ENCODE assay signal across 7 cellular contexts in genomic region chr1:159924025-159924790, GRCh38. TPM values are rescaled to one million over a fixed set of nuclear protein-coding genes. Genes with fewer than 3 reads are reported as not detected.
A peak's percentile ranks its signal among the peaks of the same experiment; 100 is the strongest.
DNase-seq lines count a peak whose midpoint lies in the region; ATAC-seq and TF ChIP-seq lines count a peak whose summit lies in the region.

No MANE protein-coding gene starts in this region.

- DNase-seq in M059J (ENCODE audit: low read depth) (peak; percentile 90), dermis blood vessel endothelial cell (peak; percentile 95), lower leg skin (ENCODE audit: low spot score in 2 of 2) (peak; percentile 84 to 98), ecto neural progenitor cell (ENCODE audit: low spot score) (no peak)
- peak; percentile 68 for DNase-seq in activated CD4-positive, alpha-beta T cell treated with anti-CD3 and anti-CD28 coated beads, Interleukin-2, amount 50 U/mL, for 1 hour
- DNase-seq in stimulated activated CD4-positive, alpha-beta T cell treated with anti-CD3 and anti-CD28 coated beads, TNF-alpha, amount 100 ng/mL, for 48 hours (ENCODE audit: low read depth in 3 of 3) = peak in 2 of 3 donors; percentile 34 to 37

- peak; percentile 11 for ATAC-seq in GM18498 (IDR thresholded peaks at IDR 0.05; ENCODE audit: unreplicated experiment)

- 0 to 1% methylated on average over 13 to 24 of the region's 31 CpGs for WGBS in lower leg skin, 2 donors

- peak overlapping the region; percentile 78 for H3K4me3 ChIP-seq in lower leg skin (ENCODE audit: low read depth, poor library complexity, severe bottlenecking)

- intact Hi-C loops in lower leg skin (cut with DNase I; ENCODE audit: low total_unique reads) = no loop called here

- TF ChIP-seq POLR2A in lower leg skin (IDR thresholded peaks at IDR 0.05) = peak in 1 of 2 donors; percentile 3

- no peak for TF ChIP-seq CTCF in lower leg skin (IDR thresholded peaks at IDR 0.05)

RNA-seq across cellular contexts. Expression of gene TAGLN2, which starts 1.1 kb away (rescaled TPM):
- 491 and 526 TPM in 2 replicates for total RNA-seq in M059J (2014; rRNA removed; shearing (Covaris generic))
- total RNA-seq in dermis blood vessel endothelial cell (276 and 348 TPM in 2 replicates), lower leg skin (100 to 1,000 TPM; 244 to 413 (median 306) TPM)

RNA-seq across cellular contexts. Expression of gene IGSF9, which starts 21.2 kb away (rescaled TPM):
- total RNA-seq in M059J (2014; rRNA removed; shearing (Covaris generic)) = 0.25 and 0.32 TPM in 2 replicates
- total RNA-seq in dermis blood vessel endothelial cell = not detected in 2 replicates
- total RNA-seq in lower leg skin = 10 to 100 TPM; 17.7 to 29.6 (median 19.6) TPM

RNA-seq across cellular contexts. Expression of gene CFAP45, which starts 24.2 kb away (rescaled TPM):
- 0.20 and 1.0 TPM in 2 replicates for total RNA-seq in M059J (2014; rRNA removed; shearing (Covaris generic))
- total RNA-seq in dermis blood vessel endothelial cell = 0.17 and 0.19 TPM in 2 replicates
- 1 to 10 TPM in 1 of 4 donors, under 1 TPM in 3; 0.46 to 3.0 (median 0.66) TPM for total RNA-seq in lower leg skin

RNA-seq across cellular contexts. Expression of gene SLAMF9, which starts 29.8 kb away (rescaled TPM):
- total RNA-seq in M059J (2014; rRNA removed; shearing (Covaris generic)) = not detected in 2 replicates
- total RNA-seq in dermis blood vessel endothelial cell (not detected in 2 replicates), lower leg skin (not detected)

Comparison
In these comparisons a context has a peak if more than half of its experiments do, and no peak if none do; other contexts are left out.
1. RNA of gene IGSF9, which starts 21.2 kb away (total RNA-seq): 17.7 to 29.6 TPM in lower leg skin; 0.25 to 0.32 TPM in M059J and not detected in dermis blood vessel endothelial cell; every median in the first group is over 10 times any median in the second.